Comparison of ENCODE assay signal across 1 cellular context in the genomic region with DNA sequence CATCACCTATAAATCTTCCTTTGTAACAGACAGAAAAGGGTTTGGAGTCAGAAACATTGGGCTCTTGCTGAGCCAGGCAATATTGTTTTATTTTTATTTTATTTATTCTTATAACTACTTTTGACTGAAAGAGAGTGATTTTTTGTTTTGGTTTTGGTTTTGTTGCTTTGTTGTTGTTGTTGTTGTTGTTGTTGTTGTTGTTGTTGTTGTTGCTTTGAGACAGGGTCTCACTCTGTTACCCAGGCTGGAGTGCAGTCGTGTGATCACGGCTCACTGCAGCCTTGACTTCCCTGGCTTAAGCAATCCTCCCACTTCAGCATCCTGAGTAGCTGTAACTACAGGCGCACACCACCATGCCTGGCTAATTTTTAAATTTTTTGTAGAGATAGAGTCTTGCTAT.
TF ChIP-seq lines count a peak whose summit lies in the region.

No MANE protein-coding gene starts in this region.

TF ChIP-seq in HepG2, 621 proteins besides CTCF, POLR2A, EP300 and RAD21 (continued from another document):
- TF ChIP-seq, protein P1, sequence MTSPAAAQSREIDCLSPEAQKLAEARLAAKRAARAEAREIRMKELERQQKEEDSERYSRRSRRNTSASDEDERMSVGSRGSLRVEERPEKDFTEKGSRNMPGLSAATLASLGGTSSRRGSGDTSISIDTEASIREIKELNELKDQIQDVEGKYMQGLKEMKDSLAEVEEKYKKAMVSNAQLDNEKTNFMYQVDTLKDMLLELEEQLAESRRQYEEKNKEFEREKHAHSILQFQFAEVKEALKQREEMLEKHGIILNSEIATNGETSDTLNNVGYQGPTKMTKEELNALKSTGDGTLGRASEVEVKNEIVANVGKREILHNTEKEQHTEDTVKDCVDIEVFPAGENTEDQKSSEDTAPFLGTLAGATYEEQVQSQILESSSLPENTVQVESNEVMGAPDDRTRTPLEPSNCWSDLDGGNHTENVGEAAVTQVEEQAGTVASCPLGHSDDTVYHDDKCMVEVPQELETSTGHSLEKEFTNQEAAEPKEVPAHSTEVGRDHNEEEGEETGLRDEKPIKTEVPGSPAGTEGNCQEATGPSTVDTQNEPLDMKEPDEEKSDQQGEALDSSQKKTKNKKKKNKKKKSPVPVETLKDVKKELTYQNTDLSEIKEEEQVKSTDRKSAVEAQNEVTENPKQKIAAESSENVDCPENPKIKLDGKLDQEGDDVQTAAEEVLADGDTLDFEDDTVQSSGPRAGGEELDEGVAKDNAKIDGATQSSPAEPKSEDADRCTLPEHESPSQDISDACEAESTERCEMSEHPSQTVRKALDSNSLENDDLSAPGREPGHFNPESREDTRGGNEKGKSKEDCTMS (CRISPR knock-in tag; conservative IDR thresholded peaks at IDR 0.05) = no peak
- TF ChIP-seq CEBPG (CRISPR knock-in tag; IDR thresholded peaks at IDR 0.05) (0 out of 2 replicates have a peak, but pooled peaks have one; percentile 22), DPF2 (CRISPR knock-in tag; IDR thresholded peaks at IDR 0.05; ENCODE audit: borderline replicate concordance, low read depth) (no peak)
- TF ChIP-seq, protein P2, sequence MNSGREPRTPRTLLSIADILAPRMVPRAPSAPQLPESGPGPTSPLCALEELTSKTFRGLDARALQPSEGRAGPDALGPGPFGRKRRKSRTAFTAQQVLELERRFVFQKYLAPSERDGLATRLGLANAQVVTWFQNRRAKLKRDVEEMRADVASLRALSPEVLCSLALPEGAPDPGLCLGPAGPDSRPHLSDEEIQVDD (CRISPR knock-in tag; IDR thresholded peaks at IDR 0.05; ENCODE audit: borderline replicate concordance) = no peak
- TF ChIP-seq, protein P3, sequence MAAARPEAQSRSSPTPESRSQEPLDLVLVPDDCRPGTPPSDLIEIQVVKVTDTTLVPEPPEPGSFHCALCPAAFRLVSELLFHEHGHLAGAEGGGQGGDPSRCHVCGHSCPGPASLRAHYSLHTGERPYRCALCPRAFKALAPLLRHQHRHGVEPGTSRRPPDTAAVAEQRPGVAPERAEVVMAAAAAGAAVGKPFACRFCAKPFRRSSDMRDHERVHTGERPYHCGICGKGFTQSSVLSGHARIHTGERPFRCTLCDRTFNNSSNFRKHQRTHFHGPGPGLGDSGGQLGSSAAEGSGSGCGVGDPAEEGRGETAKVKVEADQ (CRISPR knock-in tag; IDR thresholded peaks at IDR 0.05; ENCODE audit: borderline replicate concordance) = no peak
